In genomic region chr1:226813671-226814591, GRCh38 we compare ENCODE assay signal across 1 cellular context.
TF ChIP-seq lines count a peak whose summit lies in the region.

No MANE protein-coding gene starts in this region.

TF ChIP-seq in A549, 52 proteins besides CTCF, POLR2A, EP300 and RAD21 (continued from another document):
- TF ChIP-seq REST (IDR thresholded peaks at IDR 0.05): no peak
- TF ChIP-seq HEYL (CRISPR knock-in tag; IDR thresholded peaks at IDR 0.05): no peak
- no peak for TF ChIP-seq JUNB (IDR thresholded peaks at IDR 0.05)
- no peak for TF ChIP-seq EHMT2 (IDR thresholded peaks at IDR 0.05; ENCODE audit: low read depth)
- no peak for TF ChIP-seq RCOR1 (IDR thresholded peaks at IDR 0.05; ENCODE audit: low read depth, low read length)
- no peak for TF ChIP-seq ZC3H11A (IDR thresholded peaks at IDR 0.05)
- TF ChIP-seq TFCP2L1 (CRISPR knock-in tag; IDR thresholded peaks at IDR 0.05): no peak
- no peak for TF ChIP-seq ZSCAN20 (CRISPR knock-in tag; IDR thresholded peaks at IDR 0.05)
- TF ChIP-seq, protein P1, sequence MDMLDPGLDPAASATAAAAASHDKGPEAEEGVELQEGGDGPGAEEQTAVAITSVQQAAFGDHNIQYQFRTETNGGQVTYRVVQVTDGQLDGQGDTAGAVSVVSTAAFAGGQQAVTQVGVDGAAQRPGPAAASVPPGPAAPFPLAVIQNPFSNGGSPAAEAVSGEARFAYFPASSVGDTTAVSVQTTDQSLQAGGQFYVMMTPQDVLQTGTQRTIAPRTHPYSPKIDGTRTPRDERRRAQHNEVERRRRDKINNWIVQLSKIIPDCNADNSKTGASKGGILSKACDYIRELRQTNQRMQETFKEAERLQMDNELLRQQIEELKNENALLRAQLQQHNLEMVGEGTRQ (IDR thresholded peaks at IDR 0.05): no peak
